ENCODE assay signal across 18 cellular contexts in genomic region chr9:113502427-113503008, GRCh38. TPM values are rescaled to one million over a fixed set of nuclear protein-coding genes. Genes with fewer than 3 reads are reported as not detected.
DNase-seq lines count a peak whose midpoint lies in the region; ATAC-seq and TF ChIP-seq lines count a peak whose summit lies in the region.
"Had no signal": no experiment of that assay in that cellular context is flagged by ENCODE, and none has a peak within 500 bp of the region (broad histone marks: within the 10 kb centered on the region; RNA-seq: fewer than 3 reads in every experiment).

No MANE protein-coding gene starts in this region.

- no peaks in the 10 kb centered on the region for H3K27me3 ChIP-seq in lower lobe of right lung (ENCODE audit: low read depth)
- H3K27me3 ChIP-seq: BE2C, body of pancreas had no signal

- peaks cover 3% of the 10 kb centered on the region for H3K36me3 ChIP-seq in lower lobe of right lung
- H3K36me3 ChIP-seq: BE2C had no signal

- no peaks in the 10 kb centered on the region for H3K9me3 ChIP-seq in lower lobe of right lung
- H3K9me3 ChIP-seq: BE2C, body of pancreas had no signal

- peaks cover 19% of the 10 kb centered on the region for H3K4me1 Mint-ChIP-seq in dendritic cell treated with granulocyte-macrophage colony-stimulating factor and Interleukin-4, amounts not matched to agents 40 ng/mL and 50 ng/mL, for 4 days (ENCODE audit: low read depth)
- H3K4me1 Mint-ChIP-seq in stimulated activated naive B cell treated with anti-CD40 and anti-IgM and Interleukin-4, amounts not matched to agents 10 μg/mL and 1 μg/mL and 100 μg/mL, for 72 hours, result peaks cover 11 to 22% of the 10 kb centered on the region in 2 donors

- peak overlapping the region; percentile 47 for H3K4me3 ChIP-seq in lower lobe of right lung
- H3K4me3 ChIP-seq: body of pancreas had no signal

- TF ChIP-seq CTCF in lower lobe of right lung (IDR thresholded peaks at IDR 0.05), result no peak

- no peak overlapping the region for H3K4me3 Mint-ChIP-seq in dendritic cell treated with granulocyte-macrophage colony-stimulating factor and Interleukin-4, amounts not matched to agents 40 ng/mL and 50 ng/mL, for 4 days
- H3K4me3 Mint-ChIP-seq in stimulated activated naive B cell treated with anti-CD40 and anti-IgM and Interleukin-4, amounts not matched to agents 10 μg/mL and 1 μg/mL and 100 μg/mL, for 72 hours, result no peak overlapping the region
- H3K4me3 Mint-ChIP-seq: IgD-negative memory B cell had no signal

- no peaks in the 10 kb centered on the region for H3K9me3 Mint-ChIP-seq in dendritic cell treated with granulocyte-macrophage colony-stimulating factor and Interleukin-4, amounts not matched to agents 40 ng/mL and 50 ng/mL, for 4 days
- no peaks in the 10 kb centered on the region for H3K9me3 Mint-ChIP-seq in stimulated activated naive B cell treated with anti-CD40 and anti-IgM and Interleukin-4, amounts not matched to agents 10 μg/mL and 1 μg/mL and 100 μg/mL, for 72 hours

- no peaks in the 10 kb centered on the region for H3K36me3 Mint-ChIP-seq in dendritic cell treated with granulocyte-macrophage colony-stimulating factor and Interleukin-4, amounts not matched to agents 40 ng/mL and 50 ng/mL, for 4 days (ENCODE audit: low read depth)
- H3K36me3 Mint-ChIP-seq in stimulated activated naive B cell treated with anti-CD40 and anti-IgM and Interleukin-4, amounts not matched to agents 10 μg/mL and 1 μg/mL and 100 μg/mL, for 72 hours, result no peaks in the 10 kb centered on the region

- no peak for ATAC-seq in lower lobe of right lung
- peak; percentile 46 to 58 for ATAC-seq in stimulated activated naive B cell treated with anti-CD40 and anti-IgM and Interleukin-4, amounts not matched to agents 10 μg/mL and 1 μg/mL and 100 μg/mL, for 72 hours (replicated peaks)
- ATAC-seq: body of pancreas, left colon, Panc1 had no signal

- DNase-seq in HT-29 (ENCODE audit: low spot score) (peak; percentile 15), lower lobe of right lung (no peak), NCI-H748 (lab: John Stamatoyannopoulos, UW; ENCODE audit: unreplicated experiment) (no peak), NCI-H146 (lab: John Stamatoyannopoulos, UW) (no peak)
- DNase-seq in stimulated activated naive B cell treated with anti-CD40 and anti-IgM and Interleukin-4, amounts not matched to agents 10 μg/mL and 1 μg/mL and 100 μg/mL, for 72 hours, result no peak
- DNase-seq in activated CD4-positive, CD25-positive, alpha-beta regulatory T cell treated with anti-CD3 and anti-CD28 coated beads, Interleukin-2, amount 50 U/mL, for 72 hours, result no peak
- DNase-seq in activated naive CD4-positive, alpha-beta T cell treated with Interleukin-2 at 50 U/mL for 16 hours, result no peak
- DNase-seq: activated CD4-positive, alpha-beta T cell treated with anti-CD3 and anti-CD28 coated beads for 4 hours; activated T-cell treated with anti-CD3 and anti-CD28 coated beads, Interleukin-2, amount 50 U/mL, for 48 hours; BE2C; body of pancreas; left colon; NCI-H1105 treated with DMSO at 0.1 percent for 48 hours; occipital lobe; T-helper 1 cell had no signal

- intact Hi-C loops in dendritic cell treated with granulocyte-macrophage colony-stimulating factor and Interleukin-4, amounts not matched to agents 40 ng/mL and 50 ng/mL, for 4 days (cut with micrococcal nuclease), result no loop called here
- intact Hi-C loops in lower lobe of right lung (cut with DNase I), result no loop called here

- peak overlapping the region; percentile 16 for H3K27ac Mint-ChIP-seq in dendritic cell treated with granulocyte-macrophage colony-stimulating factor and Interleukin-4, amounts not matched to agents 40 ng/mL and 50 ng/mL, for 4 days
- H3K27ac Mint-ChIP-seq in stimulated activated naive B cell treated with anti-CD40 and anti-IgM and Interleukin-4, amounts not matched to agents 10 μg/mL and 1 μg/mL and 100 μg/mL, for 72 hours, result no peak overlapping the region
- H3K27ac Mint-ChIP-seq: IgD-negative memory B cell had no signal

- peak overlapping the region; percentile 47 for H3K27ac ChIP-seq in lower lobe of right lung

- H3K27me3 Mint-ChIP-seq in dendritic cell treated with granulocyte-macrophage colony-stimulating factor and Interleukin-4, amounts not matched to agents 40 ng/mL and 50 ng/mL, for 4 days, result no peaks in the 10 kb centered on the region
- H3K27me3 Mint-ChIP-seq in stimulated activated naive B cell treated with anti-CD40 and anti-IgM and Interleukin-4, amounts not matched to agents 10 μg/mL and 1 μg/mL and 100 μg/mL, for 72 hours, result peaks cover 0 to 7% of the 10 kb centered on the region in 2 donors
- H3K27me3 Mint-ChIP-seq: IgD-negative memory B cell had no signal

- H3K4me1 ChIP-seq in lower lobe of right lung, result peaks cover 10% of the 10 kb centered on the region
- H3K4me1 ChIP-seq: BE2C, body of pancreas had no signal

RNA-seq across cellular contexts. Expression of gene RGS3, which starts 39.0 kb away (rescaled TPM):
- total RNA-seq in HT-29 (2014; rRNA removed; shearing (Covaris generic)), result 71.2 and 76.8 TPM in 2 replicates
- total RNA-seq in lower lobe of right lung, result 66.2 TPM

Comparison
In these comparisons a context has a peak if more than half of its experiments do, and no peak if none do; other contexts are left out.
1. ATAC-seq: peak in stimulated activated naive B cell treated with anti-CD40 and anti-IgM and Interleukin-4, amounts not matched to agents 10 μg/mL and 1 μg/mL and 100 μg/mL, for 72 hours (2 of 2); none in lower lobe of right lung (0 of 2).